ENCODE assay signal across 24 cellular contexts in the genomic region with DNA sequence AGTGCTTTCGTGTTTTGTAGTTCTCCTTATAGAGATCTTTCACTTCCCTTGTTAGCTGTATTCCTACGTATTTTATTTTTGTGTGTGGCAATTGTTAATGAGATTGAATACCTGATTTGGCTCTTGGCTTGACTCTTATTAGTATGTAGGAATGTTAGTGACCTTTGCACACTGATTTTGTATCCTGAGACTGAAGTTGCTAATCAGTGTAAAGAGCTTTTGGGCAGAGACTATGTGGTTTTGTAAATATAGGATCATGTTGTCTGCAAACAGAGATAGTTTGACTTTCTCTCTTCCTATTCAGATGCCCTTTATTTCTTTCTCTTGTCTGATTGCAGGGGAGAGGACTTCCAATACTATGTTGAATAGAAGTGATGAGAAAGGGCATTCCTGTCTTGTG.
A peak's percentile ranks its signal among the peaks of the same experiment; 100 is the strongest.
DNase-seq lines count a peak whose midpoint lies in the region; ATAC-seq, FAIRE-seq and TF ChIP-seq lines count a peak whose summit lies in the region.
"Had no signal": no experiment of that assay in that cellular context is flagged by ENCODE, and none has a peak within 500 bp of the region (broad histone marks: within the 10 kb centered on the region; RNA-seq: fewer than 3 reads in every experiment).

No MANE protein-coding gene starts in this region.

- H3K4me1 Mint-ChIP-seq in naive thymus-derived CD8-positive, alpha-beta T cell = no peaks in the 10 kb centered on the region
- H3K4me1 Mint-ChIP-seq: B cell had no signal

- no peak overlapping the region for H2BK12ac ChIP-seq in H1 (ENCODE audit: low read depth, low read length)

- in situ Hi-C loops in HepG2 (cut with HindIII; ENCODE audit: extremely low pct_ligation_motif_present, low pct_unique_long_range_greater_than_20kb) = no loop called here

- TF ChIP-seq RAD21 in liver (IDR thresholded peaks at IDR 0.05) (peak; percentile 21 to 43), HepG2 (CRISPR knock-in tag; IDR thresholded peaks at IDR 0.05) (no peak), H1 (IDR thresholded peaks at IDR 0.05 in 1 of 2, conservative IDR thresholded peaks at IDR 0.05 in 1 of 2; ENCODE audit: low read depth in 2 of 2, low read length in 2 of 2) (no peak)

- TF ChIP-seq POLR2A in HepG2 (IDR thresholded peaks at IDR 0.05; ENCODE audit: insufficient read depth in 1 of 2, low read depth in 2 of 2, low read length in 2 of 2) (no peak), H1 (IDR thresholded peaks at IDR 0.05; ENCODE audit: control extremely low read depth in 1 of 2, low read depth in 2 of 2, low read length in 2 of 2) (no peak), right lobe of liver (IDR thresholded peaks at IDR 0.05) (no peak)

- no peaks in the 10 kb centered on the region for H3K36me3 ChIP-seq in liver (ENCODE audit: control insufficient read depth in 4 of 4, insufficient read depth in 3 of 4, low read depth in 1 of 4, low read length in 3 of 4)
- H3K36me3 ChIP-seq in HepG2 (replicated peaks in 1 of 2; ENCODE audit: control insufficient read depth in 1 of 2, insufficient read depth in 2 of 2, low read length in 2 of 2) = no peaks in the 10 kb centered on the region
- no peaks in the 10 kb centered on the region for H3K36me3 ChIP-seq in H1 (ENCODE audit: control insufficient read depth in 2 of 4, insufficient read depth in 4 of 4, low read length in 3 of 4)
- H3K36me3 ChIP-seq in right lobe of liver = no peaks in the 10 kb centered on the region
- H3K36me3 ChIP-seq in small intestine (ENCODE audit: control insufficient read depth in 2 of 2, insufficient read depth in 2 of 2, low read length in 2 of 2) = no peaks in the 10 kb centered on the region
- H3K36me3 ChIP-seq: BLaER1 treated with 17β-estradiol and CSF1 and Interleukin-3, amounts not matched to agents 10 nM and 100 nM had no signal

- H2BK120ac ChIP-seq in H1 (replicated peaks; ENCODE audit: low read depth, low read length) = no peak overlapping the region

- BruUV-seq in HepG2 (replicated peaks; lab: Mats Ljungman, UMichigan) = no TSS peak

- no peak overlapping the region for H2BK5ac ChIP-seq in H1 (ENCODE audit: low read depth, low read length)

- H2AK5ac ChIP-seq in H1 (ENCODE audit: low read depth, low read length) = no peak overlapping the region

- no peak overlapping the region for H2BK20ac ChIP-seq in H1 (ENCODE audit: low read length)

- TF ChIP-seq CTCF in liver (IDR thresholded peaks at IDR 0.05; ENCODE audit: low read depth, low read length, missing input control) (no peak), HepG2 (CRISPR knock-in tag; IDR thresholded peaks at IDR 0.05) (no peak), H1 (IDR thresholded peaks at IDR 0.05; ENCODE audit: control extremely low read depth in 1 of 3, insufficient read depth in 1 of 3, low read depth in 1 of 3, low read length in 3 of 3) (no peak), right lobe of liver (IDR thresholded peaks at IDR 0.05) (no peak)

- H3K27me3 ChIP-seq in liver (ENCODE audit: control insufficient read depth in 4 of 4, insufficient read depth in 4 of 4, low read length in 3 of 4) (no peaks in the 10 kb centered on the region), HepG2 (ENCODE audit: control insufficient read depth in 1 of 2, insufficient read depth in 2 of 2, low read length in 2 of 2) (no peaks in the 10 kb centered on the region), H1 (replicated peaks in 1 of 4; ENCODE audit: control insufficient read depth in 3 of 4, extremely low read depth in 1 of 4, insufficient read depth in 3 of 4, low read length in 3 of 4) (no peaks in the 10 kb centered on the region), right lobe of liver (no peaks in the 10 kb centered on the region), small intestine (ENCODE audit: control insufficient read depth in 2 of 2, insufficient read depth in 2 of 2, low read length in 2 of 2) (no peaks in the 10 kb centered on the region)
- H3K27me3 ChIP-seq: BLaER1 treated with 17β-estradiol and CSF1 and Interleukin-3, amounts not matched to agents 10 nM and 100 nM had no signal

- H4K20me1 ChIP-seq in HepG2 (ENCODE audit: insufficient read depth, low read length) (no peaks in the 10 kb centered on the region), H1 (replicated peaks in 1 of 2; ENCODE audit: control insufficient read depth in 1 of 2, insufficient read depth in 2 of 2, low read length in 2 of 2) (no peaks in the 10 kb centered on the region)
- H4K20me1 ChIP-seq: BLaER1 treated with 17β-estradiol and CSF1 and Interleukin-3, amounts not matched to agents 10 nM and 100 nM had no signal

- no peak overlapping the region for H3K4me2 ChIP-seq in HepG2 (ENCODE audit: low read depth, low read length)
- no peak overlapping the region for H3K4me2 ChIP-seq in H1 (ENCODE audit: insufficient read depth in 1 of 2, low read depth in 2 of 2, low read length in 2 of 2)
- H3K4me2 ChIP-seq: A549 had no signal

- no peak overlapping the region for H4K5ac ChIP-seq in H1 (ENCODE audit: insufficient read length, low read depth, low read length)

- ATAC-seq in HepG2 (no peak), right lobe of liver (peak; percentile 85 to 95 (median 92)), GM21381 (IDR thresholded peaks at IDR 0.05; ENCODE audit: unreplicated experiment) (no peak)
- ATAC-seq in naive thymus-derived CD8-positive, alpha-beta T cell = no peak
- ATAC-seq: A549; CD8-positive, alpha-beta T cell had no signal

- H4K91ac ChIP-seq in H1 (replicated peaks; ENCODE audit: insufficient read length, low read length) = no peak overlapping the region

- no peak overlapping the region for H3K18ac ChIP-seq in H1 (ENCODE audit: extremely low read depth, low read length)

- H3K56ac ChIP-seq in H1 (replicated peaks; ENCODE audit: insufficient read length, low read depth, low read length) = no peak overlapping the region

- no peaks in the 10 kb centered on the region for H3K36me3 Mint-ChIP-seq in naive thymus-derived CD8-positive, alpha-beta T cell
- H3K36me3 Mint-ChIP-seq: CD8-positive, alpha-beta T cell had no signal

- H3K23ac ChIP-seq in H1 (ENCODE audit: insufficient read length) = no peak overlapping the region

- no peaks in the 10 kb centered on the region for H3K79me1 ChIP-seq in H1 (ENCODE audit: low read depth, low read length)

- H3K79me2 ChIP-seq in HepG2 (ENCODE audit: insufficient read depth, low read length) (no peaks in the 10 kb centered on the region), H1 (ENCODE audit: control insufficient read depth in 1 of 2, insufficient read depth in 2 of 2, low read length in 2 of 2) (no peaks in the 10 kb centered on the region)

- H3K23me2 ChIP-seq in H1 (ENCODE audit: low read depth, low read length) = no peaks in the 10 kb centered on the region

- no peak overlapping the region for H3K4me3 Mint-ChIP-seq in naive thymus-derived CD8-positive, alpha-beta T cell
- H3K4me3 Mint-ChIP-seq: B cell; CD4-positive, alpha-beta T cell; CD8-positive, alpha-beta T cell had no signal

- CTCF ChIA-PET in HepG2 (lab: Yijun Ruan, JAX; ENCODE audit: low intra/inter-chr PET ratio, low total read pairs) = no interaction called here
- CTCF ChIA-PET in H1 (lab: Charles Lee; ENCODE audit: partially characterized antibody) = no interaction called here

- no peak overlapping the region for H4K8ac ChIP-seq in H1 (ENCODE audit: extremely low read depth, insufficient read depth, low read length)

- TF ChIP-seq EP300 in HepG2 (IDR thresholded peaks at IDR 0.05; ENCODE audit: low read depth in 2 of 2, low read length in 2 of 2) = no peak
- TF ChIP-seq EP300 in HepG2 (CRISPR knock-in tag; IDR thresholded peaks at IDR 0.05; ENCODE audit: borderline replicate concordance) = no peak
- TF ChIP-seq EP300 in H1 (IDR thresholded peaks at IDR 0.05; ENCODE audit: borderline replicate concordance in 1 of 2, low read depth in 2 of 2, low read length in 2 of 2) = no peak

- H3K9ac ChIP-seq in liver (ENCODE audit: low read depth in 1 of 2, low read length in 2 of 2) = no peak overlapping the region
- no peak overlapping the region for H3K9ac ChIP-seq in HepG2 (ENCODE audit: insufficient read depth, low read depth, low read length)
- H3K9ac ChIP-seq in H1 (replicated peaks in 1 of 4; ENCODE audit: extremely low read depth in 1 of 4, low read depth in 3 of 4, low read length in 3 of 4) = no peak overlapping the region
- H3K9ac ChIP-seq: BLaER1 treated with 17β-estradiol and CSF1 and Interleukin-3, amounts not matched to agents 10 nM and 100 nM had no signal

- FAIRE-seq in HepG2 (lab: Jason Lieb, UNC) (no peak), H1 (lab: Jason Lieb, UNC) (no peak), small intestine (lab: Jason Lieb, UNC) (no peak)
- FAIRE-seq: A549, D721Med, G401.6, GM12891, GM18507 had no signal

- no peaks in the 10 kb centered on the region for H3K9me3 ChIP-seq in liver (ENCODE audit: control insufficient read depth in 4 of 4, low read length in 3 of 4)
- no peaks in the 10 kb centered on the region for H3K9me3 ChIP-seq in HepG2 (ENCODE audit: low read length)
- H3K9me3 ChIP-seq in H1 (ENCODE audit: insufficient read depth in 2 of 2, low read depth in 1 of 2, low read length in 1 of 2) = no peaks in the 10 kb centered on the region
- H3K9me3 ChIP-seq in right lobe of liver = no peaks in the 10 kb centered on the region
- H3K9me3 ChIP-seq in small intestine (ENCODE audit: control insufficient read depth, low read depth) = no peaks in the 10 kb centered on the region
- H3K9me3 ChIP-seq: A549; BLaER1 treated with 17β-estradiol and CSF1 and Interleukin-3, amounts not matched to agents 10 nM and 100 nM; Caco-2 had no signal

- H3K4me1 ChIP-seq in liver (ENCODE audit: control insufficient read depth in 4 of 4, insufficient read depth in 4 of 4, low read length in 3 of 4) (no peaks in the 10 kb centered on the region), HepG2 (ENCODE audit: insufficient read depth, low read length) (no peaks in the 10 kb centered on the region), H1 (replicated peaks in 1 of 4; ENCODE audit: control insufficient read depth in 3 of 4, insufficient read depth in 4 of 4, low read length in 3 of 4) (no peaks in the 10 kb centered on the region), right lobe of liver (no peaks in the 10 kb centered on the region), small intestine (ENCODE audit: control insufficient read depth in 2 of 2, insufficient read depth in 1 of 2, low read depth in 1 of 2, low read length in 1 of 2) (no peaks in the 10 kb centered on the region)
- H3K4me1 ChIP-seq: A549; BLaER1 treated with 17β-estradiol and CSF1 and Interleukin-3, amounts not matched to agents 10 nM and 100 nM had no signal

- H2BK15ac ChIP-seq in H1 (ENCODE audit: low read length) = no peak overlapping the region

- H3K14ac ChIP-seq in H1 (ENCODE audit: insufficient read length) = no peak overlapping the region

- H3K9me3 Mint-ChIP-seq in naive thymus-derived CD8-positive, alpha-beta T cell = peaks cover 0 to 18% (median 4%) of the 10 kb centered on the region in 9 donors

- no peak overlapping the region for H3K4me3 ChIP-seq in liver (ENCODE audit: low read depth in 1 of 3, low read length in 3 of 3)
- H3K4me3 ChIP-seq in HepG2 (replicated peaks in 1 of 3; ENCODE audit: insufficient read depth in 1 of 3, low read depth in 2 of 3, low read length in 3 of 3) = no peak overlapping the region
- H3K4me3 ChIP-seq in H1 (ENCODE audit: extremely low read depth in 1 of 4, insufficient read depth in 2 of 4, low read depth in 3 of 4, low read length in 4 of 4) = no peak overlapping the region
- no peak overlapping the region for H3K4me3 ChIP-seq in right lobe of liver
- H3K4me3 ChIP-seq in small intestine (ENCODE audit: low read depth in 1 of 2, low read length in 2 of 2) = no peak overlapping the region
- H3K4me3 ChIP-seq: A549; BLaER1 treated with 17β-estradiol and CSF1 and Interleukin-3, amounts not matched to agents 10 nM and 100 nM had no signal

- DNase-seq in HepG2 (ENCODE audit: low spot score) = no peak
- no peak for DNase-seq in H1 (ENCODE audit: low read depth in 1 of 2, low spot score in 2 of 2)
- DNase-seq in right lobe of liver = no peak
- DNase-seq in small intestine = peak; percentile 10
- no peak for DNase-seq in activated naive CD4-positive, alpha-beta T cell treated with anti-CD3 and anti-CD28 coated beads, Interleukin-2, amount 50 U/mL, for 16 hours
- DNase-seq in naive thymus-derived CD8-positive, alpha-beta T cell = no peak
- DNase-seq: AML-193; Calu3; CD4-positive, alpha-beta T cell; CD8-positive, alpha-beta T cell; DMS79 treated with DMSO at 0.1 percent for 48 hours; GF-D8 had no signal

- 43% methylated on average over 2 of the region's 2 CpGs for WGBS in liver
- WGBS in HepG2 (ENCODE audit: low lambda C conversion rate) = 8% methylated on average over 2 of the region's 2 CpGs
- 85% methylated on average over 2 of the region's 2 CpGs; no CpG with 5 or more reads in 1 of the 2 experiments for WGBS in H1 (ENCODE audit: extremely low coverage in 1 of 2, insufficient coverage in 1 of 2, insufficient read length in 1 of 2, insufficient replicate concordance in 2 of 2, low coverage in 1 of 2, low lambda C conversion rate in 2 of 2, missing lambda C conversion rate in 1 of 2), 2 experiments
- 31% methylated on average over 2 of the region's 2 CpGs for WGBS in right lobe of liver (ENCODE audit: insufficient coverage, low coverage, low lambda C conversion rate, missing lambda C conversion rate)
- 25 to 61% (median 30%) methylated on average over 2 of the region's 2 CpGs for WGBS in small intestine, 3 donors

- H3K27ac Mint-ChIP-seq in naive thymus-derived CD8-positive, alpha-beta T cell = no peak overlapping the region
- H3K27ac Mint-ChIP-seq: B cell; CD4-positive, alpha-beta T cell; CD8-positive, alpha-beta T cell had no signal

- intact Hi-C loops in HepG2 (cut with micrococcal nuclease; ENCODE audit: unreplicated experiment) = no loop called here
- intact Hi-C loops in right lobe of liver (cut with DNase I) = no loop called here

- no peaks in the 10 kb centered on the region for H3K27me3 Mint-ChIP-seq in naive thymus-derived CD8-positive, alpha-beta T cell
- H3K27me3 Mint-ChIP-seq: B cell; CD4-positive, alpha-beta T cell had no signal

- H2AFZ ChIP-seq in HepG2 (ENCODE audit: low read length) (no peak overlapping the region), H1 (ENCODE audit: low read length) (peak overlapping the region; percentile 76)

- no peak overlapping the region for H3K27ac ChIP-seq in liver (ENCODE audit: low read depth in 1 of 2, low read length in 2 of 2)
- no peak overlapping the region for H3K27ac ChIP-seq in HepG2 (ENCODE audit: extremely low read length, insufficient read depth, low read length)
- no peak overlapping the region for H3K27ac ChIP-seq in H1 (ENCODE audit: low read depth, low read length)
- H3K27ac ChIP-seq in right lobe of liver = peak overlapping the region in 1 of 3 donors; percentile 52
- H3K27ac ChIP-seq in small intestine (ENCODE audit: low read depth in 1 of 2, low read length in 1 of 2) = no peak overlapping the region
- H3K27ac ChIP-seq: 22Rv1; A549; BLaER1 treated with 17β-estradiol and CSF1 and Interleukin-3, amounts not matched to agents 10 nM and 100 nM; C4-2B had no signal

- POLR2A ChIA-PET in HepG2 (lab: Yijun Ruan, JAX) = no interaction called here
- POLR2A ChIA-PET in H1 (lab: Charles Lee; ENCODE audit: partially characterized antibody) = no interaction called here
- POLR2A ChIA-PET in naive thymus-derived CD8-positive, alpha-beta T cell (lab: Charles Lee) = no interaction called here

- H3K4ac ChIP-seq in H1 (replicated peaks; ENCODE audit: insufficient read length, low read depth, low read length) = no peak overlapping the region

Comparison
In these comparisons a context has a peak if more than half of its experiments do, and no peak if none do; other contexts are left out.
1. ATAC-seq: peak in right lobe of liver (4 of 4); none in HepG2 (single experiment), GM21381 (single experiment) and naive thymus-derived CD8-positive, alpha-beta T cell (0 of 2).